1 cellular context compared by ENCODE assay signal in the genomic region with DNA sequence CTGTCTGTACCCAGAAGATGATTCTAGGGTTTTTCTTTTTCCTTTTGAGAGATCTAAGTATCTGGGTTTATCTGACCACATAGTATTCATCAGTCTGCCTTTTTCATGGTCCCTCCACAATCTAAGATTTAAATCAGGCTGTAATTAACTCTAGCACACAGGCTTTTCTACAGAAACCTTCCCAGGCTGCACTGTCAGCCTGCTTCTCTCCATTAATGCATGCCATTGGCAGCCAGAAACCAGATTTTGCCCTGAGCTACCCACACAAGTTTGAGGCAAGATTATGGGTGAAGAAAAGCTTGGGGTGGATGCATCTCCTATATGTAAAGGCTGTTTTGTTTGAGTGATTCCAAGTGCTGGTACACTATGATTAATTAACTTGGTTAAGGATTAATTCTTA.
TF ChIP-seq lines count a peak whose summit lies in the region.

No MANE protein-coding gene starts in this region.

TF ChIP-seq in WTC11, 78 proteins besides CTCF, POLR2A, EP300 and RAD21 (continued from another document):
- TF ChIP-seq, protein P1, sequence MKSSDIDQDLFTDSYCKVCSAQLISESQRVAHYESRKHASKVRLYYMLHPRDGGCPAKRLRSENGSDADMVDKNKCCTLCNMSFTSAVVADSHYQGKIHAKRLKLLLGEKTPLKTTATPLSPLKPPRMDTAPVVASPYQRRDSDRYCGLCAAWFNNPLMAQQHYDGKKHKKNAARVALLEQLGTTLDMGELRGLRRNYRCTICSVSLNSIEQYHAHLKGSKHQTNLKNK (CRISPR knock-in tag; IDR thresholded peaks at IDR 0.05) = no peak
- no peak for TF ChIP-seq TEAD4 (CRISPR knock-in tag; IDR thresholded peaks at IDR 0.05)
- TF ChIP-seq TCF7 (CRISPR knock-in tag; IDR thresholded peaks at IDR 0.05; ENCODE audit: low read depth) = no peak
- TF ChIP-seq SMAD4 (CRISPR knock-in tag; IDR thresholded peaks at IDR 0.05) = no peak
- no peak for TF ChIP-seq ZNF138 (CRISPR knock-in tag; conservative IDR thresholded peaks at IDR 0.05)
- no peak for TF ChIP-seq PRRX2 (CRISPR knock-in tag; IDR thresholded peaks at IDR 0.05)
- TF ChIP-seq, protein P2, sequence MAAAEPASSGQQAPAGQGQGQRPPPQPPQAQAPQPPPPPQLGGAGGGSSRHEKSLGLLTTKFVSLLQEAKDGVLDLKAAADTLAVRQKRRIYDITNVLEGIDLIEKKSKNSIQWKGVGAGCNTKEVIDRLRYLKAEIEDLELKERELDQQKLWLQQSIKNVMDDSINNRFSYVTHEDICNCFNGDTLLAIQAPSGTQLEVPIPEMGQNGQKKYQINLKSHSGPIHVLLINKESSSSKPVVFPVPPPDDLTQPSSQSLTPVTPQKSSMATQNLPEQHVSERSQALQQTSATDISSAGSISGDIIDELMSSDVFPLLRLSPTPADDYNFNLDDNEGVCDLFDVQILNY (CRISPR knock-in tag; IDR thresholded peaks at IDR 0.05) = no peak
- TF ChIP-seq, protein P3, sequence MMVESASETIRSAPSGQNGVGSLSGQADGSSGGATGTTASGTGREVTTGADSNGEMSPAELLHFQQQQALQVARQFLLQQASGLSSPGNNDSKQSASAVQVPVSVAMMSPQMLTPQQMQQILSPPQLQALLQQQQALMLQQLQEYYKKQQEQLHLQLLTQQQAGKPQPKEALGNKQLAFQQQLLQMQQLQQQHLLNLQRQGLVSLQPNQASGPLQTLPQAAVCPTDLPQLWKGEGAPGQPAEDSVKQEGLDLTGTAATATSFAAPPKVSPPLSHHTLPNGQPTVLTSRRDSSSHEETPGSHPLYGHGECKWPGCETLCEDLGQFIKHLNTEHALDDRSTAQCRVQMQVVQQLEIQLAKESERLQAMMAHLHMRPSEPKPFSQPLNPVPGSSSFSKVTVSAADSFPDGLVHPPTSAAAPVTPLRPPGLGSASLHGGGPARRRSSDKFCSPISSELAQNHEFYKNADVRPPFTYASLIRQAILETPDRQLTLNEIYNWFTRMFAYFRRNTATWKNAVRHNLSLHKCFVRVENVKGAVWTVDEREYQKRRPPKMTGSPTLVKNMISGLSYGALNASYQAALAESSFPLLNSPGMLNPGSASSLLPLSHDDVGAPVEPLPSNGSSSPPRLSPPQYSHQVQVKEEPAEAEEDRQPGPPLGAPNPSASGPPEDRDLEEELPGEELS (CRISPR knock-in tag; IDR thresholded peaks at IDR 0.05) = no peak
- TF ChIP-seq FOXJ3 (CRISPR knock-in tag; IDR thresholded peaks at IDR 0.05; ENCODE audit: borderline replicate concordance) = no peak
- TF ChIP-seq, protein P4, sequence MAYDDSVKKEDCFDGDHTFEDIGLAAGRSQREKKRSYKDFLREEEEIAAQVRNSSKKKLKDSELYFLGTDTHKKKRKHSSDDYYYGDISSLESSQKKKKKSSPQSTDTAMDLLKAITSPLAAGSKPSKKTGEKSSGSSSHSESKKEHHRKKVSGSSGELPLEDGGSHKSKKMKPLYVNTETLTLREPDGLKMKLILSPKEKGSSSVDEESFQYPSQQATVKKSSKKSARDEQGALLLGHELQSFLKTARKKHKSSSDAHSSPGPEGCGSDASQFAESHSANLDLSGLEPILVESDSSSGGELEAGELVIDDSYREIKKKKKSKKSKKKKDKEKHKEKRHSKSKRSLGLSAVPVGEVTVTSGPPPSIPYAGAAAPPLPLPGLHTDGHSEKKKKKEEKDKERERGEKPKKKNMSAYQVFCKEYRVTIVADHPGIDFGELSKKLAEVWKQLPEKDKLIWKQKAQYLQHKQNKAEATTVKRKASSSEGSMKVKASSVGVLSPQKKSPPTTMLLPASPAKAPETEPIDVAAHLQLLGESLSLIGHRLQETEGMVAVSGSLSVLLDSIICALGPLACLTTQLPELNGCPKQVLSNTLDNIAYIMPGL (CRISPR knock-in tag; IDR thresholded peaks at IDR 0.05) = no peak
